8 cellular contexts compared by ENCODE assay signal in the genomic region with DNA sequence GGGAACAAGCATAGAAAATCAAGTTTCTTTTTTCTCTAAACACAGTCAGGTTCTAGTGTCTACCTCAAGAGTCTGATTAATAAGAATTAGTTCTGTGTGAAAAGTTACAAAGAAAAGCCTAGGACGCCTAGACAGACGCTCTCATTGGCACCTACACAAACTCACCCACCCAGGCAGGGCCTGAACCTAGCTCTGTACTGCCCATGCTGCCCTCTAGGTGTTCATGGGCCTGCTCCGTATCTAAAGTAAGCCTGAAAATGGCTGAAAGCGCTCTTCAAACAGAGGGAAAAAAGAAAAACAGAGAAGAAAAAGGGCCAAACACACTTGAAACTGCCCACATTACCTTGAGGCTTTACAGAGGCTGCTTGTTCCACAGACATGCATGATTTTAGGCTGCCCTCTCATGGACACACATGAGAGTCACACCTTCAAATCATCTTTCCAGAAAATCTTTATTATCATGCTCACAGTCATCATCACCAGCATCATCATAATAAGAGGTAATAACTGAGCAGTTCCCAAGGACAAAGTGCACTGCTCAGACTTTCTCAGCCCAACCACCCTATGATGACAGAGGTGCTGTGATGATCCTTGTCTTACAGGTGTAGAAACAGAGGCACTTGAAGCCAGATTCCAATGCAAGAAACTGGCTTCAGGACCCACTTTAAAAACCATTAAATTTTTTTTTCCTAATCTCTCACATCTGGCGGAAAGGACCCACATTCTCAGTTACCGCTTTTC. TPM values are rescaled to one million over a fixed set of nuclear protein-coding genes. Genes with fewer than 3 reads are reported as not detected.
DNase-seq lines count a peak whose midpoint lies in the region; ATAC-seq, FAIRE-seq and TF ChIP-seq lines count a peak whose summit lies in the region.

No MANE protein-coding gene starts in this region.

- no peak overlapping the region for H3K27ac Mint-ChIP-seq in CD4-positive, alpha-beta T cell

- H4K20me1 ChIP-seq in PC-3 (ENCODE audit: low read length): no peaks in the 10 kb centered on the region

- CTCF ChIA-PET in CD4-positive, alpha-beta T cell (lab: Charles Lee): interaction anchor here (1.2 to 1.5 kb wide), 3 partner anchors 162 to 695 kb away, joined by 3 to 5 read pairs (median 4); no protein-coding TSS in a partner anchor
- CTCF ChIA-PET in PC-3 (lab: Charles Lee): interaction anchor here (0.6 to 1.3 kb wide), 5 partner anchors 10 to 701 kb away, joined by 3 to 26 read pairs (median 4); no protein-coding TSS in a partner anchor

- H3K36me3 Mint-ChIP-seq in CD4-positive, alpha-beta T cell (ENCODE audit: low read depth): no peaks in the 10 kb centered on the region

- no peak overlapping the region for H3K9ac ChIP-seq in PC-3 (ENCODE audit: low read length)

- peak overlapping the region; percentile 76 for H2AFZ ChIP-seq in PC-3 (ENCODE audit: low read length)

- POLR2A ChIA-PET in CD4-positive, alpha-beta T cell (lab: Charles Lee): no interaction called here
- POLR2A ChIA-PET in PC-3 (lab: Charles Lee; ENCODE audit: unreplicated experiment): no interaction called here

- no peaks in the 10 kb centered on the region for H3K9me3 Mint-ChIP-seq in CD4-positive, alpha-beta T cell

- H3K9me2 ChIP-seq in PC-3 (replicated peaks; ENCODE audit: low read length): no peaks in the 10 kb centered on the region

- intact Hi-C loops in CD4-positive, alpha-beta T cell (cut with DNase I, micrococcal nuclease): loop anchor here (1.0 to 10.0 kb wide), 5 partner anchors 163 to 695 kb away; no protein-coding TSS in a partner anchor
- intact Hi-C loops in PC-3 (cut with micrococcal nuclease): loop anchor here (1.0 kb wide), 2 partner anchors 76 to 163 kb away; a partner anchor contains a TSS
- intact Hi-C loops in mucosa of descending colon (cut with DNase I, micrococcal nuclease): no loop called here

- no peaks in the 10 kb centered on the region for H3K9me3 ChIP-seq in CD4-positive, alpha-beta T cell (ENCODE audit: control insufficient read depth, low read length)
- no peaks in the 10 kb centered on the region for H3K9me3 ChIP-seq in PC-3 (ENCODE audit: low read length)
- no peaks in the 10 kb centered on the region for H3K9me3 ChIP-seq in mucosa of descending colon

- H3K36me3 ChIP-seq in PC-3 (ENCODE audit: low read depth, low read length): no peaks in the 10 kb centered on the region
- H3K36me3 ChIP-seq in mucosa of descending colon (ENCODE audit: low read depth): no peaks in the 10 kb centered on the region

- no peaks in the 10 kb centered on the region for H3F3A ChIP-seq in PC-3 (ENCODE audit: low read length, unreplicated experiment)

- H3K27me3 ChIP-seq in CD4-positive, alpha-beta T cell (ENCODE audit: control insufficient read depth, insufficient read depth, low read length): no peaks in the 10 kb centered on the region
- no peaks in the 10 kb centered on the region for H3K27me3 ChIP-seq in PC-3 (ENCODE audit: low read length)

- no peak overlapping the region for H3K27ac ChIP-seq in CD4-positive, alpha-beta T cell (ENCODE audit: low read depth, low read length)
- H3K27ac ChIP-seq in PC-3 (ENCODE audit: low read length): no peak overlapping the region

- DNase-seq in CD4-positive, alpha-beta T cell: peak in 3 of 10 experiments; percentile 0 to 6 (median 3)
- peak; percentile 73 for DNase-seq in PC-3
- DNase-seq in mucosa of descending colon: peak in 1 of 3 donors; percentile 15
- no peak for DNase-seq in H54 (ENCODE audit: insufficient read length, low spot score)

- ATAC-seq in CD4-positive, alpha-beta T cell (ENCODE audit: poor library complexity): peak; percentile 64
- ATAC-seq in GM18502 (IDR thresholded peaks at IDR 0.05; ENCODE audit: poor library complexity, unreplicated experiment): peak; percentile 77
- ATAC-seq in HG03432 (IDR thresholded peaks at IDR 0.05; ENCODE audit: unreplicated experiment): peak; percentile 78
- peak; percentile 77 for ATAC-seq in PC-3
- peak; percentile 85 for ATAC-seq in mucosa of descending colon
- ATAC-seq in HG02623 (IDR thresholded peaks at IDR 0.05; ENCODE audit: unreplicated experiment): no peak

- H3K4me3 ChIP-seq in PC-3 (ENCODE audit: low read length) (peak overlapping the region; percentile 33; the same call in 1 of the 2 replicates), mucosa of descending colon (no peak overlapping the region)

- no peaks in the 10 kb centered on the region for H3K27me3 Mint-ChIP-seq in CD4-positive, alpha-beta T cell

- H3K4me3 Mint-ChIP-seq in CD4-positive, alpha-beta T cell: no peak overlapping the region

- no peaks in the 10 kb centered on the region for H3K4me1 Mint-ChIP-seq in CD4-positive, alpha-beta T cell (ENCODE audit: low read depth)

- no peaks in the 10 kb centered on the region for H3K79me2 ChIP-seq in PC-3 (ENCODE audit: low read length)

- TF ChIP-seq POLR2A in H54 (IDR thresholded peaks at IDR 0.05; ENCODE audit: low read depth, low read length): no peak

- peak overlapping the region; percentile 68 for H3K4me2 ChIP-seq in PC-3 (ENCODE audit: low read length)

- BruUV-seq in PC-3 (replicated peaks; lab: Mats Ljungman, UMichigan): no TSS peak

- TF ChIP-seq CTCF in CD4-positive, alpha-beta T cell (IDR thresholded peaks at IDR 0.05): no peak
- TF ChIP-seq CTCF in PC-3 (conservative IDR thresholded peaks at IDR 0.05; ENCODE audit: low read depth, low read length) (peak; percentile 85), mucosa of descending colon (IDR thresholded peaks at IDR 0.05) (peak; percentile 15)

- peaks cover 13% of the 10 kb centered on the region for H3K4me1 ChIP-seq in PC-3 (ENCODE audit: insufficient read depth, low read length)
- H3K4me1 ChIP-seq in mucosa of descending colon (ENCODE audit: low read depth): peaks cover 4% of the 10 kb centered on the region

- FAIRE-seq in colon (lab: Jason Lieb, UNC): peak; percentile 81
- no peak for FAIRE-seq in H54 (lab: Jason Lieb, UNC)

RNA-seq across cellular contexts. Expression of a gene that starts 49.6 kb away (rescaled TPM):
- under 1 TPM; 0.11 to 0.17 TPM for total RNA-seq in CD4-positive, alpha-beta T cell
- total RNA-seq in PC-3 (2014; rRNA removed): 0.91 and 1.0 TPM in 2 replicates
- total RNA-seq in mucosa of descending colon: 1 to 10 TPM; 1.2 to 1.7 (median 1.5) TPM

Comparison
In these comparisons a context has a peak if more than half of its experiments do, and no peak if none do; other contexts are left out.
1. intact Hi-C loops: an anchor here in CD4-positive, alpha-beta T cell (1.0 to 10.0 kb wide) and PC-3 (1.0 kb wide); none called in mucosa of descending colon.